21 cellular contexts compared by ENCODE assay signal in the genomic region with DNA sequence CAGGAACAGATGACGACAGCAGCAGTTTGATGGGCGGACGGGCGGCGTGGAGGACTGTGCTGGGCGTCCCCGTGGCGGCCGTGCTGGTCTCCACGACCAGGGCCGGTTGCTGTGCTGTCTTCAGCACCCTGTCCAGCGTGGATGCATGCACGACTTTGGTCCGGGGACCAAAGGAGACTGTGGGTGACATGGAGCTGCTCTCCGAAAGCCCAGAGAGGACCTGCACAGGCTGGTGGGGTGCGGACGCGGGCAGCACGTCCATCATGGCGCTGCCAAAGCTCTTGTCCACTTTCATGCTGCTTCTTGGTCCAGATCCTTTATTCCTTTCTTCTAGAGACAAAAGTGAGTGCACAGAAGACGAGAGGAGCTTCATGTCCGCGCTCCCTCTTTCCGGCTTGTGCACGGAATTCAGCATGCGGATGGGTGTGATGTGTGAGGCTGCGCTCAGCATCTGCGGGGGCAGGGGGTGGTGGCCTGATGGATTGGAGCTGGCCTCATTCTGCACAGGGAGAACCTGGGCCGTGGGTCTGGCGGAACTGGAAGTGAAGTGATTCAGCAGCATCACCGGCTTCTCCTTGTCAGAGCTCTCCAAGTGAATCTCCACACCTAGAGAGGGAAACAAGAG. TPM values are rescaled to one million over a fixed set of nuclear protein-coding genes. Genes with fewer than 3 reads are reported as not detected.
DNase-seq lines count a peak whose midpoint lies in the region; ATAC-seq, FAIRE-seq and TF ChIP-seq lines count a peak whose summit lies in the region.
"Had no signal": no experiment of that assay in that cellular context is flagged by ENCODE, and none has a peak within 500 bp of the region (broad histone marks: within the 10 kb centered on the region; RNA-seq: fewer than 3 reads in every experiment).

No MANE protein-coding gene starts in this region.

- in situ Hi-C loops in HepG2 (cut with HindIII; ENCODE audit: extremely low pct_ligation_motif_present, low pct_unique_long_range_greater_than_20kb) = no loop called here

- intact Hi-C loops in HepG2 (cut with micrococcal nuclease; ENCODE audit: unreplicated experiment) = no loop called here
- intact Hi-C loops in spleen (cut with DNase I; ENCODE audit: low total_unique reads) = no loop called here

- H3K18ac ChIP-seq in neuronal stem cell (ENCODE audit: low read length) = no peak overlapping the region

- no peak overlapping the region for H2AFZ ChIP-seq in HepG2 (ENCODE audit: low read length)
- no peak overlapping the region for H2AFZ ChIP-seq in neuronal stem cell (ENCODE audit: low read length)

- H3K9me3 Mint-ChIP-seq in stimulated activated naive CD8-positive, alpha-beta T cell treated with anti-CD3 and anti-CD28 coated beads, Interleukin-15, Interleukin-2, amounts not matched to agents 100 ng/mL and 50 ng/mL, for 24 hours = no peaks in the 10 kb centered on the region
- no peaks in the 10 kb centered on the region for H3K9me3 Mint-ChIP-seq in stimulated activated naive CD8-positive, alpha-beta T cell treated with anti-CD3 and anti-CD28 coated beads, Interleukin-15, amount 100 ng/mL, for 72 hours
- H3K9me3 Mint-ChIP-seq: CD4-positive, alpha-beta memory T cell; IgD-negative memory B cell had no signal

- TF ChIP-seq POLR2A in HepG2 (IDR thresholded peaks at IDR 0.05; ENCODE audit: insufficient read depth in 1 of 2, low read depth in 2 of 2, low read length in 2 of 2) (no peak), spleen (IDR thresholded peaks at IDR 0.05) (no peak), GM12891 (IDR thresholded peaks at IDR 0.05; ENCODE audit: low read depth, low read length) (no peak), H54 (IDR thresholded peaks at IDR 0.05; ENCODE audit: low read depth, low read length) (no peak)

- H3K4ac ChIP-seq in neuronal stem cell (ENCODE audit: low read length) = no peak overlapping the region

- H3K4me2 ChIP-seq in HepG2 (ENCODE audit: low read depth, low read length) (no peak overlapping the region), neuronal stem cell (ENCODE audit: insufficient read depth, low read length, poor library complexity, severe bottlenecking) (no peak overlapping the region)

- H2AK5ac ChIP-seq in neuronal stem cell (ENCODE audit: low read depth, low read length) = no peak overlapping the region

- no TSS peak for BruUV-seq in HepG2 (replicated peaks; lab: Mats Ljungman, UMichigan)

- H3K27ac ChIP-seq in HepG2 (ENCODE audit: extremely low read length, insufficient read depth, low read length) (no peak overlapping the region), neuronal stem cell (replicated peaks; ENCODE audit: low read length) (no peak overlapping the region), spleen (no peak overlapping the region)
- H3K27ac ChIP-seq: C4-2B had no signal

- H3K79me2 ChIP-seq in HepG2 (ENCODE audit: insufficient read depth, low read length) = no peaks in the 10 kb centered on the region

- TF ChIP-seq EP300 in HepG2 (IDR thresholded peaks at IDR 0.05; ENCODE audit: low read depth in 2 of 2, low read length in 2 of 2) (no peak), HepG2 (CRISPR knock-in tag; IDR thresholded peaks at IDR 0.05; ENCODE audit: borderline replicate concordance) (no peak)

- H2BK15ac ChIP-seq in neuronal stem cell (ENCODE audit: low read length) = no peak overlapping the region

- H3K9ac ChIP-seq in HepG2 (ENCODE audit: insufficient read depth, low read depth, low read length) = no peak overlapping the region
- H3K9ac ChIP-seq in neuronal stem cell (ENCODE audit: low read depth, low read length, poor library complexity) = no peak overlapping the region

- TF ChIP-seq CTCF in HepG2 (CRISPR knock-in tag; IDR thresholded peaks at IDR 0.05) (no peak), spleen (IDR thresholded peaks at IDR 0.05 in 8 of 11, conservative IDR thresholded peaks at IDR 0.05 in 3 of 11) (no peak)

- no peak for DNase-seq in stimulated activated naive CD8-positive, alpha-beta T cell treated with anti-CD3 and anti-CD28 coated beads, Interleukin-15, amount 100 ng/mL, for 72 hours
- DNase-seq in HepG2 (ENCODE audit: low spot score) = no peak
- no peak for DNase-seq in neuronal stem cell (ENCODE audit: low spot score)
- DNase-seq in spleen = peak; percentile 69
- DNase-seq in GM12891 (ENCODE audit: insufficient read length, low spot score) = no peak
- no peak for DNase-seq in H54 (ENCODE audit: insufficient read length, low spot score)
- DNase-seq: 8988T; BE2C; CD4-positive, alpha-beta memory T cell; DMS153; DMS79 treated with DMSO at 0.1 percent for 48 hours; EL had no signal

- H3K9me3 ChIP-seq in HepG2 (ENCODE audit: low read length) (no peaks in the 10 kb centered on the region), neuronal stem cell (replicated peaks in 1 of 2; ENCODE audit: control insufficient read depth in 2 of 2, insufficient read depth in 1 of 2, low read depth in 1 of 2, low read length in 2 of 2) (no peaks in the 10 kb centered on the region), spleen (no peaks in the 10 kb centered on the region)
- H3K9me3 ChIP-seq: BE2C had no signal

- no peak overlapping the region for H3K14ac ChIP-seq in neuronal stem cell (ENCODE audit: low read length)

- H3K4me1 ChIP-seq in HepG2 (ENCODE audit: insufficient read depth, low read length) (no peaks in the 10 kb centered on the region), neuronal stem cell (ENCODE audit: control insufficient read depth in 2 of 2, insufficient read depth in 1 of 2, low read depth in 1 of 2, low read length in 2 of 2) (no peaks in the 10 kb centered on the region), spleen (peaks cover 0 to 14% (median 10%) of the 10 kb centered on the region in 6 donors)

- no peak overlapping the region for H3K23ac ChIP-seq in neuronal stem cell (ENCODE audit: low read depth, low read length, poor library complexity)

- H4K91ac ChIP-seq in neuronal stem cell (ENCODE audit: low read depth, low read length, poor library complexity) = no peak overlapping the region

- H3K4me1 Mint-ChIP-seq in stimulated activated naive CD8-positive, alpha-beta T cell treated with anti-CD3 and anti-CD28 coated beads, Interleukin-15, Interleukin-2, amounts not matched to agents 100 ng/mL and 50 ng/mL, for 24 hours (ENCODE audit: low read depth) = peaks cover 1% of the 10 kb centered on the region
- H3K4me1 Mint-ChIP-seq in stimulated activated naive CD8-positive, alpha-beta T cell treated with anti-CD3 and anti-CD28 coated beads, Interleukin-15, amount 100 ng/mL, for 72 hours = no peaks in the 10 kb centered on the region

- H3K4me3 ChIP-seq in HepG2 (replicated peaks in 1 of 3; ENCODE audit: insufficient read depth in 1 of 3, low read depth in 2 of 3, low read length in 3 of 3) = no peak overlapping the region
- H3K4me3 ChIP-seq in neuronal stem cell (ENCODE audit: low read length in 2 of 2) = peak overlapping the region in 1 of 2 donors; percentile 44
- H3K4me3 ChIP-seq in spleen = no peak overlapping the region

- no peaks in the 10 kb centered on the region for H3K27me3 ChIP-seq in HepG2 (ENCODE audit: control insufficient read depth in 1 of 2, insufficient read depth in 2 of 2, low read length in 2 of 2)
- no peaks in the 10 kb centered on the region for H3K27me3 ChIP-seq in neuronal stem cell (ENCODE audit: control insufficient read depth in 3 of 3, insufficient read depth in 3 of 3, low read depth in 1 of 3, low read length in 3 of 3)
- no peaks in the 10 kb centered on the region for H3K27me3 ChIP-seq in spleen (replicated peaks in 1 of 7)
- H3K27me3 ChIP-seq: BE2C had no signal

- no peaks in the 10 kb centered on the region for H4K20me1 ChIP-seq in HepG2 (ENCODE audit: insufficient read depth, low read length)

- H3K36me3 Mint-ChIP-seq in stimulated activated naive CD8-positive, alpha-beta T cell treated with anti-CD3 and anti-CD28 coated beads, Interleukin-15, Interleukin-2, amounts not matched to agents 100 ng/mL and 50 ng/mL, for 24 hours (ENCODE audit: low read depth) = peaks cover 25% of the 10 kb centered on the region

- WGBS in HepG2 (ENCODE audit: low lambda C conversion rate) = 94% methylated on average over 31 of the region's 31 CpGs
- WGBS in neuronal stem cell (ENCODE audit: extremely low coverage in 2 of 2, insufficient read length in 2 of 2, insufficient replicate concordance in 1 of 2), 2 donors = no CpG with 5 or more reads among the region's 31 CpGs
- WGBS in spleen, 5 donors = 90 to 94% (median 92%) methylated on average over 26 to 31 of the region's 31 CpGs

- peaks cover 7% of the 10 kb centered on the region for H3K79me1 ChIP-seq in neuronal stem cell (ENCODE audit: low read depth, low read length)

- POLR2A ChIA-PET in HepG2 (lab: Yijun Ruan, JAX) = no interaction called here

- no peak overlapping the region for H4K8ac ChIP-seq in neuronal stem cell (ENCODE audit: low read depth, low read length)

- ATAC-seq in stimulated activated naive CD8-positive, alpha-beta T cell treated with anti-CD3 and anti-CD28 coated beads, Interleukin-15, amount 100 ng/mL, for 72 hours = no peak
- ATAC-seq in HepG2 (peak; percentile 10), GM21526 (IDR thresholded peaks at IDR 0.05; ENCODE audit: low FRiP score, unreplicated experiment) (no peak)
- ATAC-seq: HCT116 had no signal

- no peak overlapping the region for H2BK120ac ChIP-seq in neuronal stem cell (ENCODE audit: low read depth, low read length)

- H3K27ac Mint-ChIP-seq in stimulated activated naive CD8-positive, alpha-beta T cell treated with anti-CD3 and anti-CD28 coated beads, Interleukin-15, Interleukin-2, amounts not matched to agents 100 ng/mL and 50 ng/mL, for 24 hours = peak overlapping the region; percentile 15
- H3K27ac Mint-ChIP-seq in stimulated activated naive CD8-positive, alpha-beta T cell treated with anti-CD3 and anti-CD28 coated beads, Interleukin-15, amount 100 ng/mL, for 72 hours = peak overlapping the region in 1 of 2 donors; percentile 74

- FAIRE-seq in HepG2 (lab: Jason Lieb, UNC) (no peak), GM12891 (lab: Jason Lieb, UNC) (no peak), H54 (lab: Jason Lieb, UNC) (no peak)
- FAIRE-seq: D721Med, G401.6, GM12892, GM19239 had no signal

- no peak overlapping the region for H3K4me3 Mint-ChIP-seq in stimulated activated naive CD8-positive, alpha-beta T cell treated with anti-CD3 and anti-CD28 coated beads, Interleukin-15, Interleukin-2, amounts not matched to agents 100 ng/mL and 50 ng/mL, for 24 hours
- H3K4me3 Mint-ChIP-seq in stimulated activated naive CD8-positive, alpha-beta T cell treated with anti-CD3 and anti-CD28 coated beads, Interleukin-15, amount 100 ng/mL, for 72 hours = no peak overlapping the region
- H3K4me3 Mint-ChIP-seq: CD4-positive, alpha-beta memory T cell; IgD-negative memory B cell had no signal

- H3K27me3 Mint-ChIP-seq in stimulated activated naive CD8-positive, alpha-beta T cell treated with anti-CD3 and anti-CD28 coated beads, Interleukin-15, Interleukin-2, amounts not matched to agents 100 ng/mL and 50 ng/mL, for 24 hours = no peaks in the 10 kb centered on the region
- no peaks in the 10 kb centered on the region for H3K27me3 Mint-ChIP-seq in stimulated activated naive CD8-positive, alpha-beta T cell treated with anti-CD3 and anti-CD28 coated beads, Interleukin-15, amount 100 ng/mL, for 72 hours
- H3K27me3 Mint-ChIP-seq: CD4-positive, alpha-beta memory T cell had no signal

- peak overlapping the region; percentile 1 for H2BK5ac ChIP-seq in neuronal stem cell (ENCODE audit: low read length)

- no peak for TF ChIP-seq RAD21 in HepG2 (CRISPR knock-in tag; IDR thresholded peaks at IDR 0.05)

- peaks cover 48 to 80% of the 10 kb centered on the region in 2 experiments for H3K36me3 ChIP-seq in HepG2 (replicated peaks in 1 of 2; ENCODE audit: control insufficient read depth in 1 of 2, insufficient read depth in 2 of 2, low read length in 2 of 2)
- peaks cover 44 to 92% of the 10 kb centered on the region in 2 donors for H3K36me3 ChIP-seq in neuronal stem cell (replicated peaks in 1 of 2; ENCODE audit: control insufficient read depth in 2 of 2, insufficient read depth in 2 of 2, low read length in 2 of 2)
- H3K36me3 ChIP-seq in spleen = peaks cover 0 to 94% (median 58%) of the 10 kb centered on the region in 6 donors

- CTCF ChIA-PET in HepG2 (lab: Yijun Ruan, JAX; ENCODE audit: low intra/inter-chr PET ratio, low total read pairs) = no interaction called here

- no peak overlapping the region for H2BK12ac ChIP-seq in neuronal stem cell (ENCODE audit: low read length)

RNA-seq across cellular contexts. Expression of gene MAP1LC3B, which starts 20.3 kb away (rescaled TPM):
- total RNA-seq in HepG2 (2016; rRNA removed; fragmentation: Illumina TruSeq; extraction: Trizol) (15.7 and 30.6 TPM in 2 replicates), spleen (10 to 100 TPM; 47.6 to 71.4 (median 61.7) TPM)
- total RNA-seq in HepG2 (2016; cell fraction: cytosol; rRNA removed; fragmentation: Illumina TruSeq; extraction: Trizol; ENCODE audit: low read depth) = 5.5 and 7.0 TPM in 2 replicates
- total RNA-seq in HepG2 (2016; cell fraction: insoluble cytoplasmic fraction; rRNA removed; fragmentation: Illumina TruSeq; extraction: Trizol) = 15.9 and 27.1 TPM in 2 replicates
- 24.8 and 26.3 TPM in 2 replicates for total RNA-seq in HepG2 (2016; cell fraction: membrane; rRNA removed; fragmentation: Illumina TruSeq; extraction: Trizol)
- total RNA-seq in HepG2 (2016; cell fraction: nucleus; rRNA removed; fragmentation: Illumina TruSeq; extraction: Trizol) = 22.0 and 22.3 TPM in 2 replicates
- polyA plus RNA-seq in HepG2 (2011; rRNA removed) (37.4 and 37.9 TPM in 2 replicates), spleen (10 to 100 TPM; 32.3 to 50.4 (median 46.5) TPM)
- 18.1 and 36.3 TPM in 2 replicates for polyA plus RNA-seq in HepG2 (2011; cell fraction: cytosol; rRNA removed)
- polyA plus RNA-seq in HepG2 (2011; cell fraction: nucleus; rRNA removed) = 15.1 and 23.4 TPM in 2 replicates
- 68.5 and 98.3 TPM in 2 replicates for polyA plus RNA-seq in HepG2 (2012)
- 9.9 and 13.1 TPM in 2 replicates for polyA plus RNA-seq in HepG2 (2016; cell fraction: cytosol; fragmentation: Illumina TruSeq; extraction: Trizol; ENCODE audit: low read depth)
- 65.5 and 71.9 TPM in 2 replicates for polyA plus RNA-seq in HepG2 (2016; cell fraction: insoluble cytoplasmic fraction; fragmentation: Illumina TruSeq; extraction: Trizol; ENCODE audit: low read depth)
- polyA plus RNA-seq in HepG2 (2016; cell fraction: membrane; fragmentation: Illumina TruSeq; extraction: Trizol; ENCODE audit: low read depth) = 26.7 and 27.4 TPM in 2 replicates
- 42.6 and 45.0 TPM in 2 replicates for polyA plus RNA-seq in HepG2 (2016; cell fraction: nucleus; fragmentation: Illumina TruSeq; extraction: Trizol; ENCODE audit: insufficient read depth, low read depth)
- 13.2 and 15.8 TPM in 2 replicates for polyA minus RNA-seq in HepG2 (2011; rRNA and poly(A)+ RNA removed; ENCODE audit: low replicate concordance)
- polyA minus RNA-seq in HepG2 (2011; cell fraction: cytosol; rRNA and poly(A)+ RNA removed) = 22.2 and 35.4 TPM in 2 replicates
- polyA minus RNA-seq in HepG2 (2011; cell fraction: nucleus; rRNA and poly(A)+ RNA removed) = 23.0 and 32.7 TPM in 2 replicates
- polyA plus RNA-seq in neuronal stem cell (2013, experiment 1 of 2) = 41.5 TPM
- polyA plus RNA-seq in neuronal stem cell (2013, experiment 2 of 2) = 41.0 TPM
- polyA plus RNA-seq in GM12891 (2012; ENCODE audit: low read depth, missing spikeins) = 31.3 TPM

RNA-seq across cellular contexts. Expression of gene FBXO31, which starts 28.9 kb away (rescaled TPM):
- total RNA-seq in HepG2 (2016; rRNA removed; fragmentation: Illumina TruSeq; extraction: Trizol) = 81.3 and 92.4 TPM in 2 replicates
- total RNA-seq in HepG2 (2016; cell fraction: cytosol; rRNA removed; fragmentation: Illumina TruSeq; extraction: Trizol; ENCODE audit: low read depth) = 18.3 and 22.9 TPM in 2 replicates
- total RNA-seq in HepG2 (2016; cell fraction: insoluble cytoplasmic fraction; rRNA removed; fragmentation: Illumina TruSeq; extraction: Trizol) = 64.5 and 91.5 TPM in 2 replicates
- total RNA-seq in HepG2 (2016; cell fraction: membrane; rRNA removed; fragmentation: Illumina TruSeq; extraction: Trizol) = 33.7 and 38.0 TPM in 2 replicates
- 94.4 and 107 TPM in 2 replicates for total RNA-seq in HepG2 (2016; cell fraction: nucleus; rRNA removed; fragmentation: Illumina TruSeq; extraction: Trizol)
- 101 and 118 TPM in 2 replicates for polyA plus RNA-seq in HepG2 (2011; rRNA removed)
- polyA plus RNA-seq in HepG2 (2011; cell fraction: cytosol; rRNA removed) = 51.6 and 63.1 TPM in 2 replicates
- polyA plus RNA-seq in HepG2 (2011; cell fraction: nucleus; rRNA removed) = 393 and 579 TPM in 2 replicates
- polyA plus RNA-seq in HepG2 (2012) = 75.5 and 101 TPM in 2 replicates
- polyA plus RNA-seq in HepG2 (2016; cell fraction: cytosol; fragmentation: Illumina TruSeq; extraction: Trizol; ENCODE audit: low read depth) = 6.1 and 6.4 TPM in 2 replicates
- polyA plus RNA-seq in HepG2 (2016; cell fraction: insoluble cytoplasmic fraction; fragmentation: Illumina TruSeq; extraction: Trizol; ENCODE audit: low read depth) = 57.9 and 71.3 TPM in 2 replicates
- 18.2 and 18.3 TPM in 2 replicates for polyA plus RNA-seq in HepG2 (2016; cell fraction: membrane; fragmentation: Illumina TruSeq; extraction: Trizol; ENCODE audit: low read depth)
- polyA plus RNA-seq in HepG2 (2016; cell fraction: nucleus; fragmentation: Illumina TruSeq; extraction: Trizol; ENCODE audit: insufficient read depth, low read depth) = 256 and 269 TPM in 2 replicates
- polyA minus RNA-seq in HepG2 (2011; rRNA and poly(A)+ RNA removed; ENCODE audit: low replicate concordance) = 29.6 and 164 TPM in 2 replicates
- 53.4 and 63.9 TPM in 2 replicates for polyA minus RNA-seq in HepG2 (2011; cell fraction: cytosol; rRNA and poly(A)+ RNA removed)
- 202 and 208 TPM in 2 replicates for polyA minus RNA-seq in HepG2 (2011; cell fraction: nucleus; rRNA and poly(A)+ RNA removed)
- polyA plus RNA-seq in neuronal stem cell (2013, experiment 1 of 2) = 9.0 TPM
- 8.4 TPM for polyA plus RNA-seq in neuronal stem cell (2013, experiment 2 of 2)
- total RNA-seq in spleen = 10 to 100 TPM; 23.6 to 30.6 (median 27.2) TPM
- 10 to 100 TPM in 1 of 3 donors, 1 to 10 TPM in 2; 7.9 to 11.0 (median 9.7) TPM for polyA plus RNA-seq in spleen
- 15.3 TPM for polyA plus RNA-seq in GM12891 (2012; ENCODE audit: low read depth, missing spikeins)
